ENCODE assay signal across 11 cellular contexts in the genomic region with DNA sequence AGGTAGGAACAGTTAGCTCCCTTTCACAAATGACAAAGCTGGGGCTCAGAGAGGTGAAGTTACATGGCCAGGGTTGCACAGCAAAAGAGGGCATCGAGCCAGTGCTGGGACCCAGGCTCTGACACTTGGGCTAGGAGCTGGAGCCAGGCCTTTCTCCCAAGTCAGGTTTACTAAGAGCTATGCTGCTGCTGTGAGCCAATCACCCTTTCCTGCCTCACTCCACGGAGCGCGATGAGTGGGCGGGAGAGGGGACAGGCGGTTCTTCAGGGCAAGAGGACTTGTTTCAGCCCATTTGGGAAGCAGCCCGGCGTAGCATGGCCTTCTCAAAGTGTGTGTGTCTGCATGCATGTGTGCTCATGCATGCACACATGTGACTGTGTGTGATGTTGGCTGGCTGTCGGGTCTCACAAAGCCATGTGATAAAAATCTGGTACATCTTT. TPM values are rescaled to one million over a fixed set of nuclear protein-coding genes. Genes with fewer than 3 reads are reported as not detected.
A peak's percentile ranks its signal among the peaks of the same experiment; 100 is the strongest.
DNase-seq lines count a peak whose midpoint lies in the region; ATAC-seq, FAIRE-seq and TF ChIP-seq lines count a peak whose summit lies in the region.
"Had no signal": no experiment of that assay in that cellular context is flagged by ENCODE, and none has a peak within 500 bp of the region (broad histone marks: within the 10 kb centered on the region; RNA-seq: fewer than 3 reads in every experiment).

No MANE protein-coding gene starts in this region.

- H3K27ac ChIP-seq in aorta (ENCODE audit: low read depth in 1 of 2, low read length in 2 of 2), result peak overlapping the region in 1 of 2 donors; percentile 42

- H3K4me1 Mint-ChIP-seq in memory B cell, result peaks cover 19% of the 10 kb centered on the region

- intact Hi-C loops in Right ventricle myocardium inferior (cut with DNase I) (no loop called here), cardiac septum (cut with DNase I) (loop anchor here (10.0 kb wide), 1 partner anchor 196 kb away; the partner anchor contains the start of gene ELOA), aorta (cut with DNase I) (no loop called here)

- no peaks in the 10 kb centered on the region for H3K27me3 Mint-ChIP-seq in memory B cell

- no peak for FAIRE-seq in HTR-8/SVneo (lab: Jason Lieb, UNC)
- FAIRE-seq: islet of Langerhans had no signal

- H3K27ac Mint-ChIP-seq in memory B cell, result peak overlapping the region; percentile 73
- H3K27ac Mint-ChIP-seq: T-helper 1 cell treated with Interleukin-12 subunit alpha and Interleukin-12 subunit beta and Interleukin-4 antibody, amounts not matched to agents 30 μg/mL and 1 μg/mL, for 36 hours had no signal

- no peaks in the 10 kb centered on the region for H3K27me3 ChIP-seq in aorta (ENCODE audit: control insufficient read depth in 1 of 2, insufficient read depth in 2 of 2, low read length in 1 of 2)

- ATAC-seq in Right ventricle myocardium inferior, result peak; percentile 80
- peak; percentile 87 for ATAC-seq in memory B cell (ENCODE audit: low read depth)
- ATAC-seq in aorta (ENCODE audit: low FRiP score), result peak; percentile 27
- no peak for ATAC-seq in HG03432 (IDR thresholded peaks at IDR 0.05; ENCODE audit: unreplicated experiment)

- DNase-seq in Right ventricle myocardium inferior (ENCODE audit: missing footprints), result peak; percentile 79
- no peak for DNase-seq in cardiac septum (ENCODE audit: low spot score)
- DNase-seq in epithelial cell of esophagus (ENCODE audit: low read depth), result peak; percentile 24
- DNase-seq in memory B cell (ENCODE audit: low spot score in 2 of 2), result no peak
- peak; percentile 79 to 83 for DNase-seq in aorta
- DNase-seq in HTR-8/SVneo (ENCODE audit: insufficient read length, low spot score), result no peak
- DNase-seq in AML-193 (lab: John Stamatoyannopoulos, UW), result no peak
- DNase-seq: occipital lobe had no signal

- H3K9me3 Mint-ChIP-seq in memory B cell, result no peaks in the 10 kb centered on the region
- H3K9me3 Mint-ChIP-seq: T-helper 1 cell treated with Interleukin-12 subunit alpha and Interleukin-12 subunit beta and Interleukin-4 antibody, amounts not matched to agents 30 μg/mL and 1 μg/mL, for 36 hours had no signal

- H3K36me3 Mint-ChIP-seq in memory B cell, result no peaks in the 10 kb centered on the region

- no peaks in the 10 kb centered on the region for H3K9me3 ChIP-seq in aorta (ENCODE audit: control insufficient read depth, low read length)

- WGBS in aorta, 2 donors, result 56 to 58% methylated on average over 9 of the region's 9 CpGs

- no peaks in the 10 kb centered on the region for H3K4me1 ChIP-seq in aorta (ENCODE audit: control insufficient read depth in 1 of 2, insufficient read depth in 2 of 2, low read length in 2 of 2)

- H3K4me3 Mint-ChIP-seq in memory B cell, result no peak overlapping the region
- H3K4me3 Mint-ChIP-seq: T-helper 1 cell treated with Interleukin-12 subunit alpha and Interleukin-12 subunit beta and Interleukin-4 antibody, amounts not matched to agents 30 μg/mL and 1 μg/mL, for 36 hours had no signal

- no peak for TF ChIP-seq CTCF in epithelial cell of esophagus (IDR thresholded peaks at IDR 0.05; ENCODE audit: insufficient read depth, low read depth, low read length, missing control alignments)

- H3K4me3 ChIP-seq in epithelial cell of esophagus (ENCODE audit: low read length), result no peak overlapping the region
- no peak overlapping the region for H3K4me3 ChIP-seq in aorta (ENCODE audit: low read length in 2 of 2)

- no peaks in the 10 kb centered on the region for H3K36me3 ChIP-seq in aorta (ENCODE audit: control insufficient read depth in 1 of 2, insufficient read depth in 2 of 2, low read length in 1 of 2)

RNA-seq across cellular contexts. Expression of gene ID3, which starts 10.6 kb away (rescaled TPM):
- total RNA-seq in Right ventricle myocardium inferior, result 90.3 TPM
- total RNA-seq in cardiac septum, result 126 TPM
- total RNA-seq in aorta, result 100 to 1,000 TPM; 368 to 390 TPM
- 100 to 1,000 TPM; 349 to 603 TPM for polyA plus RNA-seq in aorta

RNA-seq across cellular contexts. Expression of gene E2F2, which starts 17.7 kb away (rescaled TPM):
- total RNA-seq in Right ventricle myocardium inferior (0.76 TPM), cardiac septum (0.30 TPM), aorta (under 1 TPM; 0.42 to 0.96 TPM)
- polyA plus RNA-seq in aorta, result under 1 TPM in 1 of 2 donors, not detected in 1; 0.50 TPM

Comparison
In these comparisons a context has a peak if more than half of its experiments do, and no peak if none do; other contexts are left out.
1. DNase-seq: peak in Right ventricle myocardium inferior (single experiment), epithelial cell of esophagus (single experiment) and aorta (2 of 2); none in cardiac septum (single experiment), memory B cell (0 of 2), HTR-8/SVneo (single experiment) and AML-193 (0 of 2).